ENCODE assay signal across 27 cellular contexts in the genomic region with DNA sequence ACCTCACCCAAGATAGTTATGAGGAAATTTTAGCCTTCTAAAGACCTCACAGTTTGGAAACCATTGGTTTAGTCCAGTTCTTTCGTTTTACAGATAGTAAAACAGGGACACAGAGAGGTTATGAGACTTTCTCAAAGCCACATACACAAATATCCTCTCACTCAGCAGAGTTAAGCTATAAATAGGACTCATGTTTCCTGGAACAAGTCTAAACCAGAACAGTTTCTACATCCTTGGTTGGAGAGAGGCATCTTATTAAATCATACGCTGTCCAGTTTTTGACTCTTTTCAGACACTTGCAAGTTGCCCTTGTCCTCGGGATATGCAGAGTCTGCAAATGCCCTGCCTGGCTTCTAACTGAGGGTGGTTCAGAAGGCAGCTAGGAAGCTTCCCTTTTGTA.
"Had no signal": no experiment of that assay in that cellular context is flagged by ENCODE, and none has a peak within 500 bp of the region (broad histone marks: within the 10 kb centered on the region; RNA-seq: fewer than 3 reads in every experiment).

No MANE protein-coding gene starts in this region.

- H3K4me3 ChIP-seq: gastroesophageal sphincter, ovary, psoas muscle, sigmoid colon, testis, upper lobe of left lung, vagina had no signal

- H3K9me3 ChIP-seq: gastroesophageal sphincter, ovary, psoas muscle, sigmoid colon, testis, upper lobe of left lung, vagina had no signal

- ATAC-seq: activated CD8-positive, alpha-beta memory T cell treated with anti-CD3 and anti-CD28 coated beads, Interleukin-2, amount 10 ng/mL, durations not matched to agents 7 days and 5 days; activated CD8-positive, alpha-beta T cell treated with anti-CD3 and anti-CD28 coated beads, Interleukin-2, amount 10 ng/mL, durations not matched to agents 7 days and 5 days; activated naive CD8-positive, alpha-beta T cell treated with anti-CD3 and anti-CD28 coated beads, Interleukin-2, amount 50 U/mL, for 24 hours; gastroesophageal sphincter; left cardiac atrium; left ventricle myocardium superior; psoas muscle had no signal

- DNase-seq: activated B cell treated with CpG ODN at 0.5 μM for 24 hours; activated CD8-positive, alpha-beta memory T cell treated with anti-CD3 and anti-CD28 coated beads, Interleukin-2, amount 10 ng/mL, durations not matched to agents 7 days and 5 days; activated CD8-positive, alpha-beta T cell treated with anti-CD3 and anti-CD28 coated beads, Interleukin-2, amount 10 ng/mL, durations not matched to agents 7 days and 5 days; activated naive CD8-positive, alpha-beta T cell treated with anti-CD3 and anti-CD28 coated beads, Interleukin-2, amount 50 U/mL, for 24 hours; activated T-cell treated with anti-CD3 and anti-CD28 coated beads, Interleukin-2, amount 50 U/mL, for 48 hours; dermis blood vessel endothelial cell; effector CD8-positive, alpha-beta T cell; hippocampal formation; left cardiac atrium; left ventricle myocardium superior; mammary epithelial cell; naive B cell; nephron progenitor cell; ovary; psoas muscle; sigmoid colon; stimulated activated CD4-positive, alpha-beta T cell treated with anti-CD3 and anti-CD28 coated beads, Interleukin-15, amount 100 ng/mL, for 24 hours; stimulated activated CD4-positive, alpha-beta T cell treated with anti-CD3 and anti-CD28 coated beads, Interleukin-2, amount 100 ng/mL, for 24 hours; stimulated activated naive CD4-positive, alpha-beta T cell; testis; upper lobe of left lung had no signal

- H3K36me3 ChIP-seq: gastroesophageal sphincter, ovary, sigmoid colon, upper lobe of left lung, vagina had no signal

- H3K4me1 ChIP-seq: psoas muscle, testis, upper lobe of left lung had no signal

- FAIRE-seq: colon, endometrium, keratinocyte, TTC549 had no signal

- H3K27me3 ChIP-seq: gastroesophageal sphincter, ovary, sigmoid colon, testis, upper lobe of left lung, vagina had no signal

- H3K27ac ChIP-seq: gastroesophageal sphincter, ovary, psoas muscle, testis, upper lobe of left lung, vagina had no signal
